15 cellular contexts compared by ENCODE assay signal in genomic region chr12:121238086-121238485, GRCh38. TPM values are rescaled to one million over a fixed set of nuclear protein-coding genes. Genes with fewer than 3 reads are reported as not detected.
DNase-seq lines count a peak whose midpoint lies in the region; ATAC-seq and TF ChIP-seq lines count a peak whose summit lies in the region.
"Had no signal": no experiment of that assay in that cellular context is flagged by ENCODE, and none has a peak within 500 bp of the region (broad histone marks: within the 10 kb centered on the region; RNA-seq: fewer than 3 reads in every experiment).

No MANE protein-coding gene starts in this region.

- H3K14ac ChIP-seq in H9 (ENCODE audit: insufficient read depth, low read length) = no peak overlapping the region

- DNase-seq in NCI-H2029 (lab: John Stamatoyannopoulos, UW) (peak; percentile 59), NCI-H2029 treated with DMSO at 0.1 percent for 48 hours (lab: John Stamatoyannopoulos, UW) (no peak), H9 (no peak), occipital lobe (lab: John Stamatoyannopoulos, UW) (no peak), dermis blood vessel endothelial cell (no peak)
- no peak for DNase-seq in activated CD8-positive, alpha-beta T cell treated with anti-CD3 and anti-CD28 coated beads for 36 hours
- DNase-seq: activated CD4-positive, CD25-positive, alpha-beta regulatory T cell treated with anti-CD3 and anti-CD28 coated beads, Interleukin-2, amount 50 U/mL, for 72 hours; activated T-cell treated with anti-CD3 and anti-CD28 coated beads, Interleukin-2, amount 50 U/mL, for 72 hours; effector CD4-positive, alpha-beta T cell; MM.1S; stimulated activated CD4-positive, alpha-beta T cell treated with anti-CD3 and anti-CD28 coated beads, Interleukin-12 subunit alpha, Interleukin-12 subunit beta, amount 100 ng/mL, for 4 hours had no signal

- H3K4me1 Mint-ChIP-seq in H9 (peaks cover 25 to 40% of the 10 kb centered on the region in 2 experiments), nephron (peaks cover 42% of the 10 kb centered on the region)
- peaks cover 28% of the 10 kb centered on the region for H3K4me1 Mint-ChIP-seq in activated CD8-positive, alpha-beta T cell treated with anti-CD3 and anti-CD28 coated beads for 36 hours (ENCODE audit: low read depth)

- H3K27ac ChIP-seq in H9 (ENCODE audit: insufficient read length, low read depth, low read length) = no peak overlapping the region
- H3K27ac ChIP-seq: suprapubic skin had no signal

- no peak overlapping the region for H2BK12ac ChIP-seq in H9 (ENCODE audit: insufficient read length, low read depth, low read length)

- H2AK5ac ChIP-seq in H9 (ENCODE audit: insufficient read length, low read length) = no peak overlapping the region

- H3T11ph ChIP-seq in H9 (ENCODE audit: low read length) = no peak overlapping the region

- H3K36me3 Mint-ChIP-seq in H9 (ENCODE audit: insufficient read depth in 1 of 3, low read depth in 3 of 3) (peaks cover 6 to 23% (median 12%) of the 10 kb centered on the region in 3 experiments; a peak in 6 of 7 replicates), nephron (ENCODE audit: low read depth) (peaks cover 20% of the 10 kb centered on the region)
- peaks cover 39% of the 10 kb centered on the region for H3K36me3 Mint-ChIP-seq in activated CD8-positive, alpha-beta T cell treated with anti-CD3 and anti-CD28 coated beads for 36 hours (ENCODE audit: low read depth)

- H3K4me3 Mint-ChIP-seq in H9 (no peak overlapping the region), nephron (peak overlapping the region in 1 of 3 experiments; percentile 17)
- no peak overlapping the region for H3K4me3 Mint-ChIP-seq in activated CD8-positive, alpha-beta T cell treated with anti-CD3 and anti-CD28 coated beads for 36 hours
- H3K4me3 Mint-ChIP-seq: activated T-cell treated with anti-CD3 and anti-CD28 coated beads, Interleukin-2, amount 50 U/mL, for 72 hours had no signal

- H2BK5ac ChIP-seq in H9 (ENCODE audit: insufficient read length, low read length) = no peak overlapping the region

- no peaks in the 10 kb centered on the region for H3K9me3 ChIP-seq in H9 (ENCODE audit: control insufficient read depth, low read depth, low read length)
- H3K9me3 ChIP-seq: suprapubic skin had no signal

- no peak overlapping the region for H4K8ac ChIP-seq in H9 (replicated peaks; ENCODE audit: insufficient read length, low read depth, low read length)

- no peaks in the 10 kb centered on the region for H3K27me3 ChIP-seq in H9 (ENCODE audit: insufficient read depth, low read length)
- H3K27me3 ChIP-seq: suprapubic skin had no signal

- TF ChIP-seq CTCF in H9 (conservative IDR thresholded peaks at IDR 0.05) (no peak), nephron (IDR thresholded peaks at IDR 0.05; ENCODE audit: unreplicated experiment in 3 of 3) (no peak)
- no peak for TF ChIP-seq CTCF in activated CD8-positive, alpha-beta T cell treated with anti-CD3 and anti-CD28 coated beads for 36 hours (IDR thresholded peaks at IDR 0.05)

- H3K79me1 ChIP-seq in H9 (ENCODE audit: insufficient read depth, low read depth, low read length, poor library complexity, severe bottlenecking) = no peaks in the 10 kb centered on the region

- peaks cover 3% of the 10 kb centered on the region; the same call in 1 of the 2 replicates for H3K4me1 ChIP-seq in H9 (ENCODE audit: insufficient read depth, low read length)

- H4K20me1 ChIP-seq in H9 (ENCODE audit: control insufficient read depth, insufficient read depth, insufficient read length) = no peaks in the 10 kb centered on the region

- H2BK120ac ChIP-seq in H9 (ENCODE audit: low read depth, low read length, poor library complexity, severe bottlenecking) = no peak overlapping the region

- no peak overlapping the region for H3K9ac ChIP-seq in H9 (ENCODE audit: extremely low read depth, insufficient read length, low read length)

- H3K9me3 Mint-ChIP-seq in H9 = no peaks in the 10 kb centered on the region
- H3K9me3 Mint-ChIP-seq in activated CD8-positive, alpha-beta T cell treated with anti-CD3 and anti-CD28 coated beads for 36 hours = no peaks in the 10 kb centered on the region
- no peaks in the 10 kb centered on the region for H3K9me3 Mint-ChIP-seq in nephron
- H3K9me3 Mint-ChIP-seq: activated T-cell treated with anti-CD3 and anti-CD28 coated beads, Interleukin-2, amount 50 U/mL, for 72 hours had no signal

- WGBS in H9 (ENCODE audit: extremely low coverage, insufficient read length, low lambda C conversion rate) = no CpG with 5 or more reads among the region's 4 CpGs

- H3K4ac ChIP-seq in H9 (ENCODE audit: low read depth, low read length) = no peak overlapping the region

- H3K23ac ChIP-seq in H9 (ENCODE audit: insufficient read length, low read depth, low read length) = no peak overlapping the region

- H3K79me2 ChIP-seq in H9 (ENCODE audit: insufficient read depth, low read length) = no peaks in the 10 kb centered on the region

- H2AFZ ChIP-seq in H9 (ENCODE audit: low read length) = no peak overlapping the region

- no peaks in the 10 kb centered on the region for H3K23me2 ChIP-seq in H9 (ENCODE audit: insufficient read length, low read depth, low read length, poor library complexity, severe bottlenecking)

- H3K4me2 ChIP-seq in H9 (ENCODE audit: insufficient read depth, insufficient read length, low read length) = no peak overlapping the region

- no peak overlapping the region for H2BK15ac ChIP-seq in H9 (ENCODE audit: low read depth, low read length)

- no peak overlapping the region for H3K56ac ChIP-seq in H9 (ENCODE audit: insufficient read length, low read depth, low read length)

- H3K27me3 Mint-ChIP-seq in H9 (ENCODE audit: low read depth) (no peaks in the 10 kb centered on the region), nephron (ENCODE audit: low read depth) (no peaks in the 10 kb centered on the region)
- no peaks in the 10 kb centered on the region for H3K27me3 Mint-ChIP-seq in activated CD8-positive, alpha-beta T cell treated with anti-CD3 and anti-CD28 coated beads for 36 hours

- ATAC-seq in activated CD8-positive, alpha-beta T cell treated with anti-CD3 and anti-CD28 coated beads for 36 hours = no peak
- no peak for ATAC-seq in GM19455 (IDR thresholded peaks at IDR 0.05; ENCODE audit: unreplicated experiment)
- ATAC-seq: activated T-cell treated with anti-CD3 and anti-CD28 coated beads, Interleukin-2, amount 50 U/mL, for 72 hours; Panc1 had no signal

- no peak overlapping the region for H4K91ac ChIP-seq in H9 (ENCODE audit: insufficient read length, low read depth, low read length)

- intact Hi-C loops in activated CD8-positive, alpha-beta T cell treated with anti-CD3 and anti-CD28 coated beads for 36 hours (cut with micrococcal nuclease) = no loop called here

- POLR2A ChIA-PET in activated CD8-positive, alpha-beta T cell treated with anti-CD3 and anti-CD28 coated beads for 36 hours (lab: Charles Lee) = interaction anchor here (0.6 to 1.9 kb wide), 6 partner anchors 8 to 166 kb away, joined by 3 to 5 read pairs (median 4); no protein-coding TSS in a partner anchor

- H3K27ac Mint-ChIP-seq in H9 (peak overlapping the region; percentile 80 to 96 (median 95); a peak in 5 of 7 replicates), nephron (peak overlapping the region; percentile 80 to 99 (median 95))
- H3K27ac Mint-ChIP-seq in activated CD8-positive, alpha-beta T cell treated with anti-CD3 and anti-CD28 coated beads for 36 hours = peak overlapping the region; percentile 39
- H3K27ac Mint-ChIP-seq: activated T-cell treated with anti-CD3 and anti-CD28 coated beads, Interleukin-2, amount 50 U/mL, for 72 hours had no signal

- CTCF ChIA-PET in activated CD8-positive, alpha-beta T cell treated with anti-CD3 and anti-CD28 coated beads for 36 hours (lab: Charles Lee) = interaction anchor here (2.7 to 4.1 kb wide), 2 partner anchors 7 to 11 kb away, joined by 7 to 44 read pairs; no protein-coding TSS in a partner anchor

- no peak overlapping the region for H2BK20ac ChIP-seq in H9 (ENCODE audit: low read depth, low read length, poor library complexity, severe bottlenecking)

- H3K18ac ChIP-seq in H9 (ENCODE audit: insufficient read length, low read depth, low read length) = no peak overlapping the region

- no peak overlapping the region for H4K5ac ChIP-seq in H9 (ENCODE audit: insufficient read length, low read depth, low read length)

RNA-seq across cellular contexts. Expression of gene P2RX4, which starts 28.2 kb away (rescaled TPM):
- total RNA-seq in H9 (2021) (7.9 and 8.1 TPM in 2 replicates), occipital lobe (6.6 TPM), dermis blood vessel endothelial cell (105 and 193 TPM in 2 replicates)
- total RNA-seq in activated CD8-positive, alpha-beta T cell treated with anti-CD3 and anti-CD28 coated beads for 36 hours = 10 to 100 TPM; 12.2 to 15.1 TPM

RNA-seq across cellular contexts. Expression of gene CAMKK2, which starts 58.4 kb away (rescaled TPM):
- total RNA-seq in H9 (2021) (22.4 and 24.7 TPM in 2 replicates), occipital lobe (41.6 TPM), dermis blood vessel endothelial cell (29.8 and 49.1 TPM in 2 replicates)
- total RNA-seq in activated CD8-positive, alpha-beta T cell treated with anti-CD3 and anti-CD28 coated beads for 36 hours = 10 to 100 TPM; 25.2 to 28.0 TPM

Comparison
In these comparisons a context has a peak if more than half of its experiments do, and no peak if none do; other contexts are left out.
1. H3K27ac Mint-ChIP-seq: peak in every context shown above with its lines; median percentile 95 in H9; 95 in nephron; 39 in activated CD8-positive, alpha-beta T cell treated with anti-CD3 and anti-CD28 coated beads for 36 hours.